13 cellular contexts compared by ENCODE assay signal in the genomic region with DNA sequence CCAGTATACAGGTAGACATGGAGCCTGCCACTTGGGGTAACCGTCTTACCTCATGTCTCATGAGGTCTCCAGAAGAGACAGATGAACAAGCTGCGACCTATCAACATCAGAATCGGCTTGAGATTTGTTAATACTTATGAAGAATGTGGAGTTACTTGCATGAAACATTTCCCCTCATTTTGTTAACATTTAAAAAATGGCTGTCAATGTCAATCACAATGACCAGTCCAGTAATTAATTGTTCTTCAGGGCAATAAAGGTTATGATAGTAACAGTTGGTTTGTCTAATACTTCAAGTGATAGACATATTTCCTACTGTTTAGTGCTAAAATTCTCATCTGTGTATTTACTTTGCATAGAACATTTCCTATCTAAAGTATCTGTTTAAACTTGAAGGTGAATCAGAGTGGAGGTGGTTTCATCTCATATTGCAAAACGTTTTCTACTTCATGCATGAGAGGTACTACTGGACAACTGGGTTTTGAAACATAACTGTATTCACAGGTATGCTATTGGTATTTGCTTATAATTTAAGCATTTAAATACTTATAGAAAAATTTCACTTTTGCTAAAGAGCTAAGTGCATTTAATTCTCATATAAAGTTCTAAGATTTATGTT. TPM values are rescaled to one million over a fixed set of nuclear protein-coding genes. Genes with fewer than 3 reads are reported as not detected.
DNase-seq lines count a peak whose midpoint lies in the region; ATAC-seq and TF ChIP-seq lines count a peak whose summit lies in the region.
"Had no signal": no experiment of that assay in that cellular context is flagged by ENCODE, and none has a peak within 500 bp of the region (broad histone marks: within the 10 kb centered on the region; RNA-seq: fewer than 3 reads in every experiment).

No MANE protein-coding gene starts in this region.

- TF ChIP-seq POLR2A in gastrocnemius medialis (IDR thresholded peaks at IDR 0.05) (no peak), ovary (IDR thresholded peaks at IDR 0.05) (no peak)

- DNase-seq in T-helper 2 cell treated with Interferon-gamma antibody and Interleukin-4, amounts not matched to agents 5 μg/mL and 100 μg/mL, for 36 hours (ENCODE audit: low spot score): no peak
- no peak for DNase-seq in T-helper 2 cell
- no peak for DNase-seq in PC-9
- peak; percentile 84 for DNase-seq in epithelial cell of esophagus (ENCODE audit: low read depth)
- DNase-seq in gastrocnemius medialis: no peak
- DNase-seq in endodermal cell: no peak
- DNase-seq in ovary: no peak
- DNase-seq: activated CD4-positive, alpha-beta T cell treated with anti-CD3 and anti-CD28 coated beads for 4 hours; activated gamma-delta T cell treated with Interleukin-2 at 50 U/mL for 16 hours; left ventricle myocardium inferior; NCI-H1105; NCI-H2227 treated with DMSO at 0.1 percent for 48 hours had no signal

- H3K36me3 ChIP-seq in PC-9 (ENCODE audit: low read depth): peaks cover 13% of the 10 kb centered on the region; the same call in 1 of the 2 replicates
- peaks cover 0 to 26% of the 10 kb centered on the region in 2 donors for H3K36me3 ChIP-seq in gastrocnemius medialis
- peaks cover 35% of the 10 kb centered on the region for H3K36me3 ChIP-seq in endodermal cell (ENCODE audit: control insufficient read depth, insufficient read depth, low read length)
- no peaks in the 10 kb centered on the region for H3K36me3 ChIP-seq in ovary

- peaks cover 15% of the 10 kb centered on the region for H3F3A ChIP-seq in PC-9 (ENCODE audit: insufficient read depth, low read depth)

- H3K27me3 Mint-ChIP-seq in T-helper 2 cell treated with Interferon-gamma antibody and Interleukin-4, amounts not matched to agents 5 μg/mL and 100 μg/mL, for 36 hours (ENCODE audit: low read depth): no peaks in the 10 kb centered on the region
- H3K27me3 Mint-ChIP-seq in endodermal cell (ENCODE audit: insufficient read depth): no peaks in the 10 kb centered on the region

- H3K9me2 ChIP-seq in PC-9 (ENCODE audit: insufficient read depth): no peaks in the 10 kb centered on the region

- H2AFZ ChIP-seq in PC-9: no peak overlapping the region

- BruUV-seq in PC-9 (replicated peaks; lab: Mats Ljungman, UMichigan): no TSS peak

- intact Hi-C loops in PC-9 (cut with micrococcal nuclease; ENCODE audit: unreplicated experiment): no loop called here
- intact Hi-C loops in gastrocnemius medialis (cut with DNase I; ENCODE audit: low total_unique reads): no loop called here
- intact Hi-C loops in ovary (cut with DNase I): no loop called here

- no peaks in the 10 kb centered on the region for H3K9me3 Mint-ChIP-seq in T-helper 2 cell treated with Interferon-gamma antibody and Interleukin-4, amounts not matched to agents 5 μg/mL and 100 μg/mL, for 36 hours
- no peaks in the 10 kb centered on the region for H3K9me3 Mint-ChIP-seq in endodermal cell

- no peaks in the 10 kb centered on the region for H3K27me3 ChIP-seq in PC-9 (ENCODE audit: insufficient read depth, low read depth)
- no peaks in the 10 kb centered on the region for H3K27me3 ChIP-seq in gastrocnemius medialis
- H3K27me3 ChIP-seq in endodermal cell (ENCODE audit: control insufficient read depth, insufficient read depth, low read length, poor library complexity, severe bottlenecking): no peaks in the 10 kb centered on the region
- no peaks in the 10 kb centered on the region for H3K27me3 ChIP-seq in ovary

- 96 to 100% methylated on average over 2 to 4 of the region's 4 CpGs for WGBS in endodermal cell (ENCODE audit: insufficient coverage in 1 of 2, insufficient read length in 1 of 2), 2 experiments
- WGBS in ovary, 3 donors: 88 to 93% (median 88%) methylated on average over 4 of the region's 4 CpGs

- POLR2A ChIA-PET in PC-9 (lab: Charles Lee; ENCODE audit: unreplicated experiment): interaction anchor here (0.7 kb wide), 1 partner anchor 283 kb away, joined by 5 read pairs; no protein-coding TSS in a partner anchor

- peaks cover 14% of the 10 kb centered on the region; the same call in 1 of the 2 replicates for H4K20me1 ChIP-seq in PC-9 (ENCODE audit: insufficient read depth)

- H3K4me3 ChIP-seq in PC-9 (no peak overlapping the region), epithelial cell of esophagus (ENCODE audit: low read length) (no peak overlapping the region), gastrocnemius medialis (no peak overlapping the region), endodermal cell (ENCODE audit: low read length) (no peak overlapping the region), ovary (no peak overlapping the region)
- H3K4me3 ChIP-seq: left ventricle myocardium inferior had no signal

- H3K9me3 ChIP-seq in PC-9 (ENCODE audit: insufficient read depth, low read depth) (no peaks in the 10 kb centered on the region), gastrocnemius medialis (no peaks in the 10 kb centered on the region), endodermal cell (ENCODE audit: control insufficient read depth, low read length) (no peaks in the 10 kb centered on the region), ovary (no peaks in the 10 kb centered on the region)
- H3K9me3 ChIP-seq: left ventricle myocardium inferior had no signal

- peaks cover 33% of the 10 kb centered on the region for H3K36me3 Mint-ChIP-seq in T-helper 2 cell treated with Interferon-gamma antibody and Interleukin-4, amounts not matched to agents 5 μg/mL and 100 μg/mL, for 36 hours (ENCODE audit: low read depth)
- H3K36me3 Mint-ChIP-seq in endodermal cell (ENCODE audit: low read depth): peaks cover 21% of the 10 kb centered on the region

- ATAC-seq in gastrocnemius medialis (no peak), HG02840 (IDR thresholded peaks at IDR 0.05; ENCODE audit: low FRiP score, unreplicated experiment) (no peak)

- in situ Hi-C loops in gastrocnemius medialis (cut with MboI; ENCODE audit: low sequenced_read_pairs in 4 of 4): loop anchor here in 1 of 4 donors (25.0 kb wide), 1 partner anchor 399 kb away; no protein-coding TSS in a partner anchor

- H3K4me1 ChIP-seq in PC-9 (replicated peaks; ENCODE audit: insufficient read depth): peaks cover 39% of the 10 kb centered on the region
- peaks cover 30 to 36% of the 10 kb centered on the region in 2 donors for H3K4me1 ChIP-seq in gastrocnemius medialis
- peaks cover 41% of the 10 kb centered on the region for H3K4me1 ChIP-seq in endodermal cell (ENCODE audit: control insufficient read depth, insufficient read depth, low read length)
- peaks cover 17% of the 10 kb centered on the region for H3K4me1 ChIP-seq in ovary (ENCODE audit: insufficient read depth)

- H3K27ac ChIP-seq in PC-9 (0 out of 2 replicates have a peak overlapping the region, but pooled peaks have one; percentile 9), gastrocnemius medialis (peak overlapping the region in 3 of 4 donors; percentile 21 to 51 (median 34)), endodermal cell (ENCODE audit: low read depth, low read length) (no peak overlapping the region), ovary (no peak overlapping the region)
- H3K27ac ChIP-seq: left ventricle myocardium inferior had no signal

- CTCF ChIA-PET in PC-9 (lab: Charles Lee): no interaction called here

- peak overlapping the region; percentile 69 for H3K4me3 Mint-ChIP-seq in T-helper 2 cell treated with Interferon-gamma antibody and Interleukin-4, amounts not matched to agents 5 μg/mL and 100 μg/mL, for 36 hours
- no peak overlapping the region for H3K4me3 Mint-ChIP-seq in endodermal cell

- no peak for TF ChIP-seq EP300 in ovary (IDR thresholded peaks at IDR 0.05)

- H3K79me2 ChIP-seq in PC-9 (ENCODE audit: low read depth): peaks cover 94% of the 10 kb centered on the region

- peak overlapping the region; percentile 79 for H3K27ac Mint-ChIP-seq in T-helper 2 cell treated with Interferon-gamma antibody and Interleukin-4, amounts not matched to agents 5 μg/mL and 100 μg/mL, for 36 hours
- no peak overlapping the region for H3K27ac Mint-ChIP-seq in endodermal cell

- no peak for TF ChIP-seq CTCF in PC-9 (conservative IDR thresholded peaks at IDR 0.05)
- TF ChIP-seq CTCF in epithelial cell of esophagus (IDR thresholded peaks at IDR 0.05; ENCODE audit: insufficient read depth, low read depth, low read length, missing control alignments): no peak
- TF ChIP-seq CTCF in gastrocnemius medialis (IDR thresholded peaks at IDR 0.05 in 4 of 5, conservative IDR thresholded peaks at IDR 0.05 in 1 of 5): no peak
- TF ChIP-seq CTCF in endodermal cell (conservative IDR thresholded peaks at IDR 0.05): no peak
- TF ChIP-seq CTCF in ovary (IDR thresholded peaks at IDR 0.05): no peak

- peaks cover 67% of the 10 kb centered on the region for H3K4me1 Mint-ChIP-seq in T-helper 2 cell treated with Interferon-gamma antibody and Interleukin-4, amounts not matched to agents 5 μg/mL and 100 μg/mL, for 36 hours (ENCODE audit: low read depth)
- peaks cover 66% of the 10 kb centered on the region for H3K4me1 Mint-ChIP-seq in endodermal cell

- H3K9ac ChIP-seq in endodermal cell (ENCODE audit: extremely low read depth, low read length, poor library complexity, severe bottlenecking): no peak overlapping the region

- H3K4me2 ChIP-seq in PC-9: no peak overlapping the region

RNA-seq across cellular contexts. Expression of a gene that starts 15.1 kb away (rescaled TPM):
- total RNA-seq in PC-9 (2021): 27.3 and 31.4 TPM in 2 replicates
- 10 to 100 TPM in 1 of 4 donors, 1 to 10 TPM in 3; 7.3 to 10.6 (median 8.7) TPM for total RNA-seq in gastrocnemius medialis
- total RNA-seq in endodermal cell: 10 to 100 TPM; 17.1 to 20.3 TPM
- 27.7 TPM for polyA plus RNA-seq in endodermal cell (2013, experiment 1 of 2)
- polyA plus RNA-seq in endodermal cell (2013, experiment 2 of 2): 25.7 TPM
- 10 to 100 TPM; 11.0 to 26.8 (median 21.8) TPM for total RNA-seq in ovary
- polyA plus RNA-seq in ovary: 10 to 100 TPM in 1 of 2 donors, 1 to 10 TPM in 1; 9.9 to 20.8 TPM

Comparison
In these comparisons a context has a peak if more than half of its experiments do, and no peak if none do; other contexts are left out.
1. H3K27ac ChIP-seq: peak in PC-9 (single experiment) and gastrocnemius medialis (3 of 4); none in endodermal cell (single experiment) and ovary (0 of 2).